1 cellular context compared by ENCODE assay signal in genomic region chr3:15809313-15809712, GRCh38.
TF ChIP-seq lines count a peak whose summit lies in the region.

No MANE protein-coding gene starts in this region.

TF ChIP-seq in endothelial cell of umbilical vein, 7 proteins besides CTCF, POLR2A, EP300 and RAD21 (continued from another document):
- TF ChIP-seq GATA2 (IDR thresholded peaks at IDR 0.05; ENCODE audit: insufficient read depth, insufficient read length, low read depth, low read length) (no peak), FOS (IDR thresholded peaks at IDR 0.05; ENCODE audit: borderline replicate concordance, insufficient read depth, low read length) (no peak), JUN (IDR thresholded peaks at IDR 0.05; ENCODE audit: borderline replicate concordance, insufficient read depth, insufficient read length, low read depth) (no peak)
- TF ChIP-seq, protein P1, sequence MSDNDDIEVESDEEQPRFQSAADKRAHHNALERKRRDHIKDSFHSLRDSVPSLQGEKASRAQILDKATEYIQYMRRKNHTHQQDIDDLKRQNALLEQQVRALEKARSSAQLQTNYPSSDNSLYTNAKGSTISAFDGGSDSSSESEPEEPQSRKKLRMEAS (IDR thresholded peaks at IDR 0.05; ENCODE audit: insufficient read depth, insufficient read length), result no peak
